Comparison of ENCODE assay signal across 15 cellular contexts in genomic region chr1:37035014-37035686, GRCh38. TPM values are rescaled to one million over a fixed set of nuclear protein-coding genes. Genes with fewer than 3 reads are reported as not detected.
DNase-seq lines count a peak whose midpoint lies in the region; ATAC-seq, FAIRE-seq and TF ChIP-seq lines count a peak whose summit lies in the region.
"Had no signal": no experiment of that assay in that cellular context is flagged by ENCODE, and none has a peak within 500 bp of the region (broad histone marks: within the 10 kb centered on the region; RNA-seq: fewer than 3 reads in every experiment).

No MANE protein-coding gene starts in this region.

- POLR2A ChIA-PET in H1 (lab: Charles Lee; ENCODE audit: partially characterized antibody), result interaction anchor here (1.3 to 1.7 kb wide), 2 partner anchors 26 to 49 kb away, joined by 4 to 5 read pairs; no protein-coding TSS in a partner anchor

- H2BK5ac ChIP-seq in H1 (ENCODE audit: low read depth, low read length), result no peak overlapping the region

- peaks cover 4% of the 10 kb centered on the region for H3K4me1 Mint-ChIP-seq in progenitor cell of endocrine pancreas (ENCODE audit: low read depth)

- peak overlapping the region; percentile 36 to 67 (median 44) for H3K4me3 ChIP-seq in H1 (ENCODE audit: extremely low read depth in 1 of 4, insufficient read depth in 2 of 4, low read depth in 3 of 4, low read length in 4 of 4)
- H3K4me3 ChIP-seq in Karpas-422 (ENCODE audit: low read length), result no peak overlapping the region
- H3K4me3 ChIP-seq: A549, thoracic aorta had no signal

- H3K9me3 Mint-ChIP-seq in progenitor cell of endocrine pancreas (ENCODE audit: low read depth), result no peaks in the 10 kb centered on the region

- no peak overlapping the region for H3K23ac ChIP-seq in H1 (ENCODE audit: insufficient read length)

- H3K9me3 ChIP-seq in H1 (ENCODE audit: insufficient read depth in 2 of 2, low read depth in 1 of 2, low read length in 1 of 2) (no peaks in the 10 kb centered on the region; a peak in 1 of 4 replicates), Karpas-422 (ENCODE audit: low read length) (no peaks in the 10 kb centered on the region)
- H3K9me3 ChIP-seq: A549, thoracic aorta had no signal

- H3K9ac ChIP-seq in H1 (replicated peaks in 1 of 4; ENCODE audit: extremely low read depth in 1 of 4, low read depth in 3 of 4, low read length in 3 of 4) (no peak overlapping the region), Karpas-422 (ENCODE audit: low read length) (no peak overlapping the region)

- 5% methylated on average over 14 of the region's 27 CpGs; no CpG with 5 or more reads in 1 of the 2 experiments for WGBS in H1 (ENCODE audit: extremely low coverage in 1 of 2, insufficient coverage in 1 of 2, insufficient read length in 1 of 2, insufficient replicate concordance in 2 of 2, low coverage in 1 of 2, low lambda C conversion rate in 2 of 2, missing lambda C conversion rate in 1 of 2), 2 experiments

- H3K9me2 ChIP-seq in Karpas-422 (replicated peaks; ENCODE audit: insufficient read depth, low read length), result no peaks in the 10 kb centered on the region

- TF ChIP-seq RAD21 in H1 (IDR thresholded peaks at IDR 0.05 in 1 of 2, conservative IDR thresholded peaks at IDR 0.05 in 1 of 2; ENCODE audit: low read depth in 2 of 2, low read length in 2 of 2), result no peak

- no peak for FAIRE-seq in H1 (lab: Jason Lieb, UNC)
- FAIRE-seq: A549 had no signal

- no peak overlapping the region for H2BK120ac ChIP-seq in H1 (replicated peaks; ENCODE audit: low read depth, low read length)

- H3K36me3 ChIP-seq in H1 (ENCODE audit: control insufficient read depth in 2 of 4, insufficient read depth in 4 of 4, low read length in 3 of 4), result no peaks in the 10 kb centered on the region; a peak in 1 of 8 replicates
- H3K36me3 ChIP-seq in Karpas-422 (ENCODE audit: insufficient read depth, low read length), result no peaks in the 10 kb centered on the region
- H3K36me3 ChIP-seq: thoracic aorta had no signal

- H3K4me1 ChIP-seq in H1 (replicated peaks in 1 of 4; ENCODE audit: control insufficient read depth in 3 of 4, insufficient read depth in 4 of 4, low read length in 3 of 4) (peaks cover 17 to 56% (median 41%) of the 10 kb centered on the region in 4 experiments), Karpas-422 (ENCODE audit: low read length) (no peaks in the 10 kb centered on the region)
- H3K4me1 ChIP-seq: A549 had no signal

- TF ChIP-seq CTCF in H1 (IDR thresholded peaks at IDR 0.05; ENCODE audit: control extremely low read depth in 1 of 3, insufficient read depth in 1 of 3, low read depth in 1 of 3, low read length in 3 of 3), result no peak
- TF ChIP-seq CTCF in progenitor cell of endocrine pancreas (IDR thresholded peaks at IDR 0.05; ENCODE audit: unreplicated experiment), result no peak

- no peak for TF ChIP-seq POLR2A in H1 (IDR thresholded peaks at IDR 0.05; ENCODE audit: control extremely low read depth in 1 of 2, low read depth in 2 of 2, low read length in 2 of 2)

- H2AK5ac ChIP-seq in H1 (ENCODE audit: low read depth, low read length), result no peak overlapping the region

- no peaks in the 10 kb centered on the region for H3K79me2 ChIP-seq in H1 (ENCODE audit: control insufficient read depth in 1 of 2, insufficient read depth in 2 of 2, low read length in 2 of 2)
- H3K79me2 ChIP-seq in Karpas-422 (ENCODE audit: low read length), result no peaks in the 10 kb centered on the region

- H4K20me1 ChIP-seq in H1 (replicated peaks in 1 of 2; ENCODE audit: control insufficient read depth in 1 of 2, insufficient read depth in 2 of 2, low read length in 2 of 2), result peaks cover 2 to 4% of the 10 kb centered on the region in 2 experiments
- H4K20me1 ChIP-seq in Karpas-422 (ENCODE audit: insufficient read depth, low read depth, low read length), result no peaks in the 10 kb centered on the region

- H3K27me3 ChIP-seq in H1 (replicated peaks in 1 of 4; ENCODE audit: control insufficient read depth in 3 of 4, extremely low read depth in 1 of 4, insufficient read depth in 3 of 4, low read length in 3 of 4), result peaks cover 38 to 62% (median 55%) of the 10 kb centered on the region in 4 experiments
- H3K27me3 ChIP-seq in Karpas-422 (ENCODE audit: low read length), result no peaks in the 10 kb centered on the region

- peaks cover 81% of the 10 kb centered on the region for H3K27me3 Mint-ChIP-seq in progenitor cell of endocrine pancreas

- H3K56ac ChIP-seq in H1 (replicated peaks; ENCODE audit: insufficient read length, low read depth, low read length), result no peak overlapping the region

- no peak overlapping the region for H4K8ac ChIP-seq in H1 (ENCODE audit: extremely low read depth, insufficient read depth, low read length)

- DNase-seq in NCI-H2227 (lab: John Stamatoyannopoulos, UW; ENCODE audit: unreplicated experiment) (peak; percentile 65), NCI-H2227 treated with DMSO at 0.1 percent for 48 hours (lab: John Stamatoyannopoulos, UW) (no peak), NCI-H1092 treated with DMSO at 0.1 percent for 48 hours (lab: John Stamatoyannopoulos, UW) (peak; percentile 75), H1 (ENCODE audit: low read depth in 1 of 2, low spot score in 2 of 2) (peak in 1 of 2 experiments; percentile 77), progenitor cell of endocrine pancreas (ENCODE audit: low spot score, unreplicated experiment) (no peak), Karpas-422 (no peak), activated gamma-delta T cell treated with Interleukin-2 at 50 U/mL for 16 hours (no peak)
- DNase-seq: stimulated activated CD4-positive, alpha-beta T cell treated with anti-CD3 and anti-CD28 coated beads, Interleukin-12 subunit alpha, Interleukin-12 subunit beta, amount 100 ng/mL, for 4 hours had no signal

- peaks cover 30% of the 10 kb centered on the region for H3K23me2 ChIP-seq in H1 (ENCODE audit: low read depth, low read length)

- H4K5ac ChIP-seq in H1 (ENCODE audit: insufficient read length, low read depth, low read length), result no peak overlapping the region

- no peaks in the 10 kb centered on the region for H3K36me3 Mint-ChIP-seq in progenitor cell of endocrine pancreas (ENCODE audit: insufficient read depth)

- no peak overlapping the region for H3K4ac ChIP-seq in H1 (replicated peaks; ENCODE audit: insufficient read length, low read depth, low read length)

- TF ChIP-seq EP300 in H1 (IDR thresholded peaks at IDR 0.05; ENCODE audit: borderline replicate concordance in 1 of 2, low read depth in 2 of 2, low read length in 2 of 2), result no peak

- H2BK15ac ChIP-seq in H1 (ENCODE audit: low read length), result no peak overlapping the region

- H2BK12ac ChIP-seq in H1 (ENCODE audit: low read depth, low read length), result no peak overlapping the region; the same call in 1 of the 2 replicates

- peak overlapping the region; percentile 96 to 97 for H3K4me2 ChIP-seq in H1 (ENCODE audit: insufficient read depth in 1 of 2, low read depth in 2 of 2, low read length in 2 of 2)
- H3K4me2 ChIP-seq in Karpas-422 (ENCODE audit: low read depth, low read length, poor library complexity, severe bottlenecking), result no peak overlapping the region
- H3K4me2 ChIP-seq: A549 had no signal

- no peak overlapping the region for H3K27ac Mint-ChIP-seq in progenitor cell of endocrine pancreas

- H3K14ac ChIP-seq in H1 (ENCODE audit: insufficient read length), result no peak overlapping the region

- H2BK20ac ChIP-seq in H1 (ENCODE audit: low read length), result no peak overlapping the region

- no peak for ATAC-seq in GM18861 (IDR thresholded peaks at IDR 0.05; ENCODE audit: unreplicated experiment)
- ATAC-seq: SK-N-SH treated with all-trans-retinoic acid at 6 μM for 48 hours had no signal

- H3K4me3 Mint-ChIP-seq in progenitor cell of endocrine pancreas (ENCODE audit: low read depth), result peak overlapping the region; percentile 25

- no peak overlapping the region for H3K27ac ChIP-seq in H1 (ENCODE audit: low read depth, low read length)
- no peak overlapping the region for H3K27ac ChIP-seq in Karpas-422 (ENCODE audit: low read length)
- H3K27ac ChIP-seq: A549, thoracic aorta had no signal

- no peaks in the 10 kb centered on the region for H3K79me1 ChIP-seq in H1 (ENCODE audit: low read depth, low read length)

- CTCF ChIA-PET in H1 (lab: Charles Lee; ENCODE audit: partially characterized antibody), result interaction anchor here (0.7 to 2.3 kb wide), 19 partner anchors 8 to 443 kb away, joined by 3 to 11 read pairs (median 3); no protein-coding TSS in a partner anchor

- no peak overlapping the region; the same call in 1 of the 2 replicates for H3K18ac ChIP-seq in H1 (ENCODE audit: extremely low read depth, low read length)

- H2AFZ ChIP-seq in H1 (ENCODE audit: low read length), result no peak overlapping the region
- no peak overlapping the region for H2AFZ ChIP-seq in Karpas-422 (ENCODE audit: low read length)

- no peak overlapping the region for H4K91ac ChIP-seq in H1 (replicated peaks; ENCODE audit: insufficient read length, low read length)

TF ChIP-seq in H1, 55 proteins besides CTCF, POLR2A, EP300 and RAD21 (continues in another document):
- TF ChIP-seq SUZ12 (IDR thresholded peaks at IDR 0.05; ENCODE audit: low read length), result peak; percentile 74; the same call in 1 of the 2 replicates
- no peak for TF ChIP-seq SIN3A (conservative IDR thresholded peaks at IDR 0.05 in 1 of 2, IDR thresholded peaks at IDR 0.05 in 1 of 2; ENCODE audit: low read depth in 1 of 2, low read length in 2 of 2)
- peak; percentile 2; the same call in 1 of the 2 replicates for TF ChIP-seq RBBP5 (IDR thresholded peaks at IDR 0.05; ENCODE audit: borderline replicate concordance, low read depth, low read length)
- peak; percentile 68 for TF ChIP-seq RNF2 (IDR thresholded peaks at IDR 0.05; ENCODE audit: borderline replicate concordance, low read depth, low read length, missing control alignments, poor library complexity, severe bottlenecking)
- peak; percentile 67 for TF ChIP-seq EZH2 (IDR thresholded peaks at IDR 0.05; ENCODE audit: low read depth, low read length, severe bottlenecking)
- TF ChIP-seq TEAD4 (IDR thresholded peaks at IDR 0.05; ENCODE audit: low read depth, low read length), result no peak
- no peak for TF ChIP-seq MAX (IDR thresholded peaks at IDR 0.05)
- TF ChIP-seq SP2 (IDR thresholded peaks at IDR 0.05; ENCODE audit: low read length), result no peak

RNA-seq across cellular contexts. Expression of gene GRIK3, which starts 0.8 kb away (rescaled TPM):
- 3.4 and 3.7 TPM in 2 replicates for total RNA-seq in H1 (2021; fragmentation: NEBNext Ultra II Directional; extraction: Animal tissue kit (Norgen Biotek cat#: 25700))
- polyA plus RNA-seq in H1 (2011; rRNA removed), result 2.1 and 2.5 TPM in 2 replicates
- 1.9 TPM for polyA plus RNA-seq in H1 (2011; cell fraction: cytosol; rRNA removed)
- polyA plus RNA-seq in H1 (2011; cell fraction: nucleus; rRNA removed), result 3.8 TPM
- 1.5 to 1.9 TPM (median 1.8 TPM) in 4 replicates for polyA plus RNA-seq in H1 (2012, experiment 1 of 2)
- polyA plus RNA-seq in H1 (2012, experiment 2 of 2), result 0.63 TPM
- 2.3 TPM for polyA plus RNA-seq in H1 (2013, experiment 1 of 2)
- 2.1 TPM for polyA plus RNA-seq in H1 (2013, experiment 2 of 2)
- 7.3 and 7.4 TPM in 2 replicates for polyA minus RNA-seq in H1 (2011; rRNA and poly(A)+ RNA removed)
- polyA minus RNA-seq in H1 (2011; cell fraction: cytosol; rRNA and poly(A)+ RNA removed), result 1.8 TPM
- polyA minus RNA-seq in H1 (2011; cell fraction: nucleus; rRNA and poly(A)+ RNA removed), result 2.9 TPM
- total RNA-seq in progenitor cell of endocrine pancreas, result 0.38 and 0.41 TPM in 2 replicates
- total RNA-seq in Karpas-422 (2014; rRNA removed; shearing (Covaris generic); ENCODE audit: low replicate concordance), result not detected in 2 replicates
- total RNA-seq: Calu3, lung microvascular endothelial cell, osteoblast had no signal
- polyA plus RNA-seq: A549 had no signal

Comparison
In these comparisons a context has a peak if more than half of its experiments do, and no peak if none do; other contexts are left out.
1. DNase-seq: peak in NCI-H2227 (single experiment) and NCI-H1092 treated with DMSO at 0.1 percent for 48 hours (single experiment); none in NCI-H2227 treated with DMSO at 0.1 percent for 48 hours (single experiment), progenitor cell of endocrine pancreas (single experiment), Karpas-422 (single experiment) and activated gamma-delta T cell treated with Interleukin-2 at 50 U/mL for 16 hours (single experiment).